24 cellular contexts compared by ENCODE assay signal in the genomic region with DNA sequence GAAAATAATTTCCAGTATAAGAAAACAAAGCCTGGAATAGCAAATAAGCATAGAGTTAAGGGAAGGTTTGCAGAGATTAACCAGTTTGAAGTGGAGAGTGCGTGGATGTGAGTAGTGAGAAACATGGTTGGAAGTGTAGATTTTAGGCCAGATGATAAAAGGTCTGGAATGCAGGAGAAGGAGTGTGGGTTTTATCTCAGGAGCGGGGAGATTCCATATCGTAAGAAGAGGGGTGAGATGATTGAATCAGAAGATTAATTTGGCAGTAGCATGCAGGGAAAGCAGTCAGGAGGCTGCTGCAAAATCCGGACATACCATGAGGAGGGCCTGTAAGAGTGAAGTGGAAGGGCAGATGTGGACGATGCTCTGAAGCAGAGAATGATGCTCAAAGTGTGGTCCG. TPM values are rescaled to one million over a fixed set of nuclear protein-coding genes. Genes with fewer than 3 reads are reported as not detected.
"Had no signal": no experiment of that assay in that cellular context is flagged by ENCODE, and none has a peak within 500 bp of the region (broad histone marks: within the 10 kb centered on the region; RNA-seq: fewer than 3 reads in every experiment).

No MANE protein-coding gene starts in this region.

- H3K27ac Mint-ChIP-seq: activated CD8-positive, alpha-beta memory T cell treated with anti-CD3 and anti-CD28 coated beads, Interleukin-2, amount 10 ng/mL, durations not matched to agents 7 days and 5 days; activated naive CD8-positive, alpha-beta T cell; activated T-cell treated with anti-CD3 and anti-CD28 coated beads, Interleukin-2, amount 50 U/mL, for 24 hours; T-helper 17 cell; WTC11 had no signal

- H3K27ac ChIP-seq: Peyer's patch, RWPE1, SJSA1 had no signal

- ATAC-seq: activated CD8-positive, alpha-beta memory T cell treated with anti-CD3 and anti-CD28 coated beads, Interleukin-2, amount 10 ng/mL, durations not matched to agents 7 days and 5 days; T-helper 17 cell; WTC11 had no signal

- H3K4me1 ChIP-seq: SJSA1 had no signal

- H3K9me3 Mint-ChIP-seq: activated T-cell treated with anti-CD3 and anti-CD28 coated beads, Interleukin-2, amount 50 U/mL, for 24 hours; WTC11 had no signal

- FAIRE-seq: colon had no signal

- H3K4me3 ChIP-seq: Peyer's patch, SJSA1 had no signal

- H3K4me1 Mint-ChIP-seq: activated CD8-positive, alpha-beta memory T cell treated with anti-CD3 and anti-CD28 coated beads, Interleukin-2, amount 10 ng/mL, durations not matched to agents 7 days and 5 days; WTC11 had no signal

- DNase-seq: activated CD4-positive, alpha-beta T cell treated with anti-CD3 and anti-CD28 coated beads for 48 hours; activated CD4-positive, alpha-beta T cell treated with anti-CD3 and anti-CD28 coated beads, Interleukin-2, amount 50 U/mL, for 48 hours; activated CD4-positive, CD25-positive, alpha-beta regulatory T cell treated with anti-CD3 and anti-CD28 coated beads, Interleukin-2, amount 50 U/mL, for 72 hours; activated CD8-positive, alpha-beta memory T cell treated with anti-CD3 and anti-CD28 coated beads, Interleukin-2, amount 10 ng/mL, durations not matched to agents 7 days and 5 days; activated effector memory CD4-positive, alpha-beta T cell treated with anti-CD3 and anti-CD28 coated beads, Interleukin-2, amount 50 U/mL, for 16 hours; activated naive CD4-positive, alpha-beta T cell treated with Interleukin-2 at 50 U/mL for 16 hours; activated T-cell treated with anti-CD3 and anti-CD28 coated beads, Interleukin-2, amount 50 U/mL, for 24 hours; cerebellar nuclear complex; Kasumi-1; NCI-H1930; NCI-H2171; NCI-H2227 treated with DMSO at 0.1 percent for 48 hours; NCI-H526; NCI-H82; Peyer's patch; SHP77; T-helper 17 cell; T-helper 9 cell had no signal

- H3K36me3 ChIP-seq: Peyer's patch, SJSA1 had no signal

- H3K27me3 ChIP-seq: Peyer's patch, SJSA1 had no signal

- H3K36me3 Mint-ChIP-seq: activated CD8-positive, alpha-beta memory T cell treated with anti-CD3 and anti-CD28 coated beads, Interleukin-2, amount 10 ng/mL, durations not matched to agents 7 days and 5 days; activated naive CD8-positive, alpha-beta T cell; WTC11 had no signal

- H3K4me3 Mint-ChIP-seq: activated CD8-positive, alpha-beta memory T cell treated with anti-CD3 and anti-CD28 coated beads, Interleukin-2, amount 10 ng/mL, durations not matched to agents 7 days and 5 days; activated naive CD8-positive, alpha-beta T cell; activated T-cell treated with anti-CD3 and anti-CD28 coated beads, Interleukin-2, amount 50 U/mL, for 24 hours; T-helper 17 cell; WTC11 had no signal

- H3K9me3 ChIP-seq: Peyer's patch, SJSA1 had no signal

RNA-seq across cellular contexts. Expression of a gene that starts 13.7 kb away (rescaled TPM):
- total RNA-seq: OCI-LY7 had no signal
